Comparison of ENCODE assay signal across 9 cellular contexts in the genomic region with DNA sequence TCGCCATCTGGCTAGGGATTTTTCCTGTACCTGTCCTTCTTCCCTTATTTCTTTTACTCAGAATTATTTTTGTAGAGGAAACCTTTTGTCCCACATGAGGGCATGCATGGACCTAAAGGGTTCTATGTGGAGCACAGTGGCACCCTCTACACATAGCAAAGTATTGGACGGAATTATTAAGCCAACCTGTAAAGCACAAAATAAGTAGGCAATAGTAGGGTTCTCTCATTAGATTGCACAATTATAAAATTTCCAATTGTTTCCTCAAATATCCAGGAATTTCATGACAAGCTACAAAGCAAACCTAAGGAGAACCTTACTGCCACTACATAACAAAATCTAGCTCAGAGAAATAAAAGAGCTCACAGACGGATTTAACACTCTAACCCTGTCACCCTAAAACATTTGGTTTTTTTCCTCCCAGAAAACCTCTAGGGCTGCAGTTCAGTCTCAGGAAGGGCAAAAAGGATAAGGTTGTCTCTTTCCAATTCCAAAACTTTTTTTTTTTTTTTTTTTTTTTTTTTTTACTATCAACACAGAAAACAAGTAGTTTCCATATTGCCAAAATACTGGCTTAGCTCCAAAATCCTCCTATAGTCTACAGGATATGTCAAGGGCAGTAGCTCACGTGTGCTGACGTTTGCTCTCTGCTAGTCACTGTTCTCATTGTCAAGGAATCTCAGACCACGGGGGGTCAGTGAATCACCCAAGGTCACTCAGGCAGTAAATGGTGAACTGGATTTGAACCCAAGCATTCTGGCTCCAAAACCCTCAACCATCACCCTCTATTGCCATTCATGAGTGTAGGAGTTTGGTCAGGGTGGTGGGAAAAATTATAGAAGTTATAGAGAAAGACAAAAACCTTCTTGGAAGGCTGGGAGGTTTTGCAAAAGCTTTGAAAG. TPM values are rescaled to one million over a fixed set of nuclear protein-coding genes. Genes with fewer than 3 reads are reported as not detected.
DNase-seq lines count a peak whose midpoint lies in the region; ATAC-seq and TF ChIP-seq lines count a peak whose summit lies in the region.
"Had no signal": no experiment of that assay in that cellular context is flagged by ENCODE, and none has a peak within 500 bp of the region (broad histone marks: within the 10 kb centered on the region; RNA-seq: fewer than 3 reads in every experiment).

No MANE protein-coding gene starts in this region.

- H3K4me1 Mint-ChIP-seq in natural killer cell: peaks cover 43 to 51% of the 10 kb centered on the region in 2 donors

- peaks cover 2 to 3% of the 10 kb centered on the region in 2 donors for H3K9me3 Mint-ChIP-seq in natural killer cell

- peaks cover 11% of the 10 kb centered on the region for H3K36me3 Mint-ChIP-seq in natural killer cell

- peak overlapping the region; percentile 14 for H3K4me3 Mint-ChIP-seq in natural killer cell

- intact Hi-C loops in natural killer cell (cut with micrococcal nuclease): no loop called here

- peak; percentile 99 for DNase-seq in EH (ENCODE audit: low read depth)
- peak; percentile 48 for DNase-seq in NCI-H460 (ENCODE audit: extremely low read depth, low read depth)
- peak; percentile 80 for DNase-seq in epithelial cell of esophagus (ENCODE audit: low read depth)
- no peak for DNase-seq in natural killer cell
- DNase-seq in stimulated activated naive CD4-positive, alpha-beta T cell (lab: John Stamatoyannopoulos, UW): no peak
- DNase-seq in middle frontal gyrus (ENCODE audit: extremely low spot score, low spot score): no peak
- DNase-seq: islet precursor cell had no signal

- H3K27ac Mint-ChIP-seq in natural killer cell: peak overlapping the region in 1 of 2 donors; percentile 76

- ATAC-seq in natural killer cell (no peak), HG03565 (IDR thresholded peaks at IDR 0.05; ENCODE audit: unreplicated experiment) (no peak), GM19395 (IDR thresholded peaks at IDR 0.05; ENCODE audit: unreplicated experiment) (no peak)

- TF ChIP-seq CTCF in epithelial cell of esophagus (IDR thresholded peaks at IDR 0.05; ENCODE audit: insufficient read depth, low read depth, low read length, missing control alignments) (no peak), natural killer cell (IDR thresholded peaks at IDR 0.05) (no peak)

- H3K27me3 Mint-ChIP-seq in natural killer cell (ENCODE audit: low read depth in 2 of 2): no peaks in the 10 kb centered on the region

- no peak overlapping the region for H3K4me3 ChIP-seq in epithelial cell of esophagus (ENCODE audit: low read length)

RNA-seq across cellular contexts. Expression of a gene that starts 52.3 kb away (rescaled TPM):
- 45.0 and 50.2 TPM in 2 replicates for total RNA-seq in NCI-H460 (2014; rRNA removed; shearing (Covaris generic))
- 20.9 and 29.6 TPM in 2 replicates for polyA plus RNA-seq in NCI-H460 (2014; cell fraction: nucleus; rRNA removed)
- 1 to 10 TPM; 3.5 to 6.8 (median 5.3) TPM for total RNA-seq in natural killer cell

Comparison
In these comparisons a context has a peak if more than half of its experiments do, and no peak if none do; other contexts are left out.
1. DNase-seq: peak in EH (single experiment), NCI-H460 (single experiment) and epithelial cell of esophagus (single experiment); none in natural killer cell (single experiment), stimulated activated naive CD4-positive, alpha-beta T cell (0 of 6) and middle frontal gyrus (single experiment).